Comparison of ENCODE assay signal across 8 cellular contexts in genomic region chr3:193788189-193788946, GRCh38.
DNase-seq lines count a peak whose midpoint lies in the region; ATAC-seq and TF ChIP-seq lines count a peak whose summit lies in the region.

No MANE protein-coding gene starts in this region.

- H3K4me3 ChIP-seq in cardiac muscle cell (no peak overlapping the region), psoas muscle (no peak overlapping the region)

- ATAC-seq in HG02610 (IDR thresholded peaks at IDR 0.05; ENCODE audit: unreplicated experiment) (peak; percentile 77), psoas muscle (peak; percentile 95 to 99 (median 96))

- H3K27me3 ChIP-seq in cardiac muscle cell (peaks cover 3% of the 10 kb centered on the region), psoas muscle (ENCODE audit: insufficient read depth in 3 of 3, low read length in 2 of 3) (peaks cover 0 to 4% (median 0%) of the 10 kb centered on the region in 3 donors)

- POLR2A ChIA-PET in activated CD4-positive, alpha-beta memory T cell treated with anti-CD3 and anti-CD28 coated beads, Interleukin-2, amount 10 ng/mL, durations not matched to agents 7 days and 5 days (lab: Charles Lee), result no interaction called here

- no peaks in the 10 kb centered on the region for H3K9me3 ChIP-seq in cardiac muscle cell (ENCODE audit: low read depth)
- no peaks in the 10 kb centered on the region for H3K9me3 ChIP-seq in psoas muscle

- intact Hi-C loops in psoas muscle (cut with DNase I), result loop anchor here (2.0 to 10.0 kb wide), 4 partner anchors 209 to 350 kb away; no protein-coding TSS in a partner anchor

- H3K36me3 ChIP-seq in cardiac muscle cell (no peaks in the 10 kb centered on the region), psoas muscle (ENCODE audit: insufficient read depth in 1 of 2, low read depth in 1 of 2) (no peaks in the 10 kb centered on the region)

- H3K27ac Mint-ChIP-seq in activated naive CD4-positive, alpha-beta T cell treated with anti-CD3 and anti-CD28 coated beads, Interleukin-2, amount 10 ng/mL, durations not matched to agents 7 days and 5 days, result no peak overlapping the region
- no peak overlapping the region for H3K27ac Mint-ChIP-seq in activated CD4-positive, alpha-beta memory T cell treated with anti-CD3 and anti-CD28 coated beads, Interleukin-2, amount 10 ng/mL, durations not matched to agents 7 days and 5 days

- H3K36me3 Mint-ChIP-seq in activated naive CD4-positive, alpha-beta T cell treated with anti-CD3 and anti-CD28 coated beads, Interleukin-2, amount 10 ng/mL, durations not matched to agents 7 days and 5 days, result no peaks in the 10 kb centered on the region
- H3K36me3 Mint-ChIP-seq in activated CD4-positive, alpha-beta memory T cell treated with anti-CD3 and anti-CD28 coated beads, Interleukin-2, amount 10 ng/mL, durations not matched to agents 7 days and 5 days (ENCODE audit: low read depth), result no peaks in the 10 kb centered on the region

- peaks cover 71% of the 10 kb centered on the region for H3K27me3 Mint-ChIP-seq in activated naive CD4-positive, alpha-beta T cell treated with anti-CD3 and anti-CD28 coated beads, Interleukin-2, amount 10 ng/mL, durations not matched to agents 7 days and 5 days
- peaks cover 60% of the 10 kb centered on the region for H3K27me3 Mint-ChIP-seq in activated CD4-positive, alpha-beta memory T cell treated with anti-CD3 and anti-CD28 coated beads, Interleukin-2, amount 10 ng/mL, durations not matched to agents 7 days and 5 days

- H3K27ac ChIP-seq in cardiac muscle cell (peak overlapping the region; percentile 42), psoas muscle (no peak overlapping the region)

- WGBS in psoas muscle, 3 donors, result 24 to 31% (median 25%) methylated on average over 15 of the region's 15 CpGs

- CTCF ChIA-PET in activated naive CD4-positive, alpha-beta T cell treated with anti-CD3 and anti-CD28 coated beads, Interleukin-2, amount 10 ng/mL, durations not matched to agents 7 days and 5 days (lab: Charles Lee), result interaction anchor here (1.1 to 1.7 kb wide), 4 partner anchors 9 to 528 kb away, joined by 4 to 12 read pairs (median 4); no protein-coding TSS in a partner anchor
- CTCF ChIA-PET in activated CD4-positive, alpha-beta memory T cell treated with anti-CD3 and anti-CD28 coated beads, Interleukin-2, amount 10 ng/mL, durations not matched to agents 7 days and 5 days (lab: Charles Lee), result interaction anchor here (0.7 to 2.5 kb wide), 2 partner anchors 525 to 527 kb away, joined by 3 to 13 read pairs; no protein-coding TSS in a partner anchor

- peaks cover 6% of the 10 kb centered on the region for H3K4me1 Mint-ChIP-seq in activated naive CD4-positive, alpha-beta T cell treated with anti-CD3 and anti-CD28 coated beads, Interleukin-2, amount 10 ng/mL, durations not matched to agents 7 days and 5 days
- no peaks in the 10 kb centered on the region for H3K4me1 Mint-ChIP-seq in activated CD4-positive, alpha-beta memory T cell treated with anti-CD3 and anti-CD28 coated beads, Interleukin-2, amount 10 ng/mL, durations not matched to agents 7 days and 5 days

- no peak overlapping the region for H3K4me3 Mint-ChIP-seq in activated naive CD4-positive, alpha-beta T cell treated with anti-CD3 and anti-CD28 coated beads, Interleukin-2, amount 10 ng/mL, durations not matched to agents 7 days and 5 days
- H3K4me3 Mint-ChIP-seq in activated CD4-positive, alpha-beta memory T cell treated with anti-CD3 and anti-CD28 coated beads, Interleukin-2, amount 10 ng/mL, durations not matched to agents 7 days and 5 days, result no peak overlapping the region

- H3K4me1 ChIP-seq in cardiac muscle cell (ENCODE audit: low read depth), result peaks cover 11% of the 10 kb centered on the region
- H3K4me1 ChIP-seq in psoas muscle, result no peaks in the 10 kb centered on the region

- TF ChIP-seq CTCF in cardiac muscle cell (IDR thresholded peaks at IDR 0.05; ENCODE audit: low read depth, low read length) (peak; percentile 91), psoas muscle (IDR thresholded peaks at IDR 0.05) (peak; percentile 81)

- no peaks in the 10 kb centered on the region for H3K9me3 Mint-ChIP-seq in activated naive CD4-positive, alpha-beta T cell treated with anti-CD3 and anti-CD28 coated beads, Interleukin-2, amount 10 ng/mL, durations not matched to agents 7 days and 5 days
- H3K9me3 Mint-ChIP-seq in activated CD4-positive, alpha-beta memory T cell treated with anti-CD3 and anti-CD28 coated beads, Interleukin-2, amount 10 ng/mL, durations not matched to agents 7 days and 5 days, result no peaks in the 10 kb centered on the region

- DNase-seq in activated naive CD4-positive, alpha-beta T cell treated with anti-CD3 and anti-CD28 coated beads, Interleukin-2, amount 10 ng/mL, durations not matched to agents 7 days and 5 days, result peak; percentile 35
- no peak for DNase-seq in activated naive CD4-positive, alpha-beta T cell (lab: John Stamatoyannopoulos, UW)
- DNase-seq in NCI-H146 treated with DMSO at 0.1 percent for 48 hours (lab: John Stamatoyannopoulos, UW; ENCODE audit: unreplicated experiment), result peak; percentile 91
- peak; percentile 29 for DNase-seq in activated CD4-positive, alpha-beta memory T cell treated with anti-CD3 and anti-CD28 coated beads, Interleukin-2, amount 10 ng/mL, durations not matched to agents 7 days and 5 days
- peak; percentile 78 to 86 for DNase-seq in cardiac muscle cell (ENCODE audit: low read depth in 1 of 2, low spot score in 1 of 2)
- DNase-seq in psoas muscle, result peak; percentile 50 to 75
- no peak for DNase-seq in GOT3 (lab: John Stamatoyannopoulos, UW)

Comparison
In these comparisons a context has a peak if more than half of its experiments do, and no peak if none do; other contexts are left out.
1. DNase-seq: peak in activated naive CD4-positive, alpha-beta T cell treated with anti-CD3 and anti-CD28 coated beads, Interleukin-2, amount 10 ng/mL, durations not matched to agents 7 days and 5 days (single experiment), NCI-H146 treated with DMSO at 0.1 percent for 48 hours (single experiment), activated CD4-positive, alpha-beta memory T cell treated with anti-CD3 and anti-CD28 coated beads, Interleukin-2, amount 10 ng/mL, durations not matched to agents 7 days and 5 days (single experiment), cardiac muscle cell (2 of 2) and psoas muscle (2 of 2); none in activated naive CD4-positive, alpha-beta T cell (0 of 4) and GOT3 (single experiment).